ENCODE assay signal across 8 cellular contexts in genomic region chr17:28317965-28318758, GRCh38. TPM values are rescaled to one million over a fixed set of nuclear protein-coding genes. Genes with fewer than 3 reads are reported as not detected.
DNase-seq lines count a peak whose midpoint lies in the region; ATAC-seq and TF ChIP-seq lines count a peak whose summit lies in the region.

No MANE protein-coding gene starts in this region.

- H2AFZ ChIP-seq in OCI-LY3 (ENCODE audit: low read depth, low read length) (0 out of 2 replicates have a peak overlapping the region, but pooled peaks have one; percentile 61), neuron (ENCODE audit: low read depth, low read length) (peak overlapping the region; percentile 53)

- H3K9me3 Mint-ChIP-seq in endothelial cell (ENCODE audit: unreplicated experiment), result peaks cover 6% of the 10 kb centered on the region

- no peaks in the 10 kb centered on the region for H3K36me3 Mint-ChIP-seq in endothelial cell (ENCODE audit: low read depth, unreplicated experiment)

- H3K9ac ChIP-seq in OCI-LY3 (ENCODE audit: low read length), result peak overlapping the region; percentile 97

- H3K79me2 ChIP-seq in OCI-LY3 (ENCODE audit: low read length), result peaks cover 63% of the 10 kb centered on the region

- peak overlapping the region; percentile 71 for H3K27ac ChIP-seq in OCI-LY3 (ENCODE audit: low read length)

- peak overlapping the region; percentile 96 for H3K4me3 Mint-ChIP-seq in endothelial cell (ENCODE audit: unreplicated experiment)

- peak overlapping the region; percentile 55 for H3K27ac Mint-ChIP-seq in endothelial cell (ENCODE audit: unreplicated experiment)

- peaks cover 19% of the 10 kb centered on the region for H4K20me1 ChIP-seq in OCI-LY3 (ENCODE audit: insufficient read depth, low read length)

- peaks cover 11% of the 10 kb centered on the region for H3K27me3 Mint-ChIP-seq in endothelial cell (ENCODE audit: unreplicated experiment)

- H3K4me1 Mint-ChIP-seq in endothelial cell (ENCODE audit: unreplicated experiment), result peaks cover 39% of the 10 kb centered on the region

- peak; percentile 8 for ATAC-seq in GM21737 (IDR thresholded peaks at IDR 0.05; ENCODE audit: unreplicated experiment)

- H3K4me3 ChIP-seq in GM06990 (replicated peaks; ENCODE audit: low read depth, low read length) (peak overlapping the region; percentile 77), OCI-LY3 (ENCODE audit: low read length) (peak overlapping the region; percentile 84), neuron (ENCODE audit: low read length) (peak overlapping the region; percentile 59)

- H3K27me3 ChIP-seq in GM06990 (replicated peaks; ENCODE audit: control insufficient read depth, insufficient read depth, low read length), result no peaks in the 10 kb centered on the region
- no peaks in the 10 kb centered on the region for H3K27me3 ChIP-seq in OCI-LY3 (ENCODE audit: low read depth, low read length)
- no peaks in the 10 kb centered on the region for H3K27me3 ChIP-seq in neuron (ENCODE audit: insufficient read depth, low read length)

- H3K9me3 ChIP-seq in OCI-LY3 (ENCODE audit: insufficient read depth, low read length) (no peaks in the 10 kb centered on the region), neuron (ENCODE audit: low read length) (no peaks in the 10 kb centered on the region)

- H3K4me1 ChIP-seq in OCI-LY3 (ENCODE audit: low read length) (peaks cover 36% of the 10 kb centered on the region), neuron (ENCODE audit: insufficient read depth, low read length) (peaks cover 30% of the 10 kb centered on the region)

- H3K36me3 ChIP-seq in GM06990 (ENCODE audit: control insufficient read depth, insufficient read depth, low read length) (no peaks in the 10 kb centered on the region), OCI-LY3 (replicated peaks; ENCODE audit: low read depth, low read length) (peaks cover 23% of the 10 kb centered on the region), neuron (ENCODE audit: insufficient read depth, low read length) (peaks cover 8% of the 10 kb centered on the region)

- peak overlapping the region; percentile 94 for H3K4me2 ChIP-seq in OCI-LY3 (ENCODE audit: low read length)

- DNase-seq in GM06990 (ENCODE audit: extremely low read depth, insufficient read length), result peak; percentile 49
- DNase-seq in endothelial cell (ENCODE audit: low spot score), result peak; percentile 31
- DNase-seq in Ammon's horn (ENCODE audit: low spot score), result no peak
- no peak for DNase-seq in T-helper 9 cell
- DNase-seq in NCI-H524 treated with DMSO at 0.1 percent for 48 hours (lab: John Stamatoyannopoulos, UW), result no peak

- no peak for TF ChIP-seq CTCF in GM06990 (IDR thresholded peaks at IDR 0.05; ENCODE audit: insufficient read depth, low read length, poor library complexity, severe bottlenecking)
- no peak for TF ChIP-seq CTCF in OCI-LY3 (IDR thresholded peaks at IDR 0.05; ENCODE audit: low read depth, low read length)
- TF ChIP-seq CTCF in endothelial cell (IDR thresholded peaks at IDR 0.05; ENCODE audit: unreplicated experiment), result no peak

RNA-seq across cellular contexts. Expression of gene TMEM97, which starts 0.8 kb away (rescaled TPM):
- 59.4 TPM for total RNA-seq in endothelial cell (ENCODE audit: unreplicated experiment)

RNA-seq across cellular contexts. Expression of gene IFT20, which starts 17.1 kb away (rescaled TPM):
- total RNA-seq in endothelial cell (ENCODE audit: unreplicated experiment), result 47.2 TPM

RNA-seq across cellular contexts. Expression of gene TNFAIP1, which starts 17.4 kb away (rescaled TPM):
- 104 TPM for total RNA-seq in endothelial cell (ENCODE audit: unreplicated experiment)

RNA-seq across cellular contexts. Expression of gene POLDIP2, which starts 39.2 kb away (rescaled TPM):
- 57.2 TPM for total RNA-seq in endothelial cell (ENCODE audit: unreplicated experiment)

RNA-seq across cellular contexts. Expression of gene SEBOX, which starts 46.8 kb away (rescaled TPM):
- total RNA-seq in endothelial cell (ENCODE audit: unreplicated experiment), result not detected

Comparison
In these comparisons a context has a peak if more than half of its experiments do, and no peak if none do; other contexts are left out.
1. DNase-seq: peak in GM06990 (single experiment) and endothelial cell (single experiment); none in Ammon's horn (single experiment), T-helper 9 cell (single experiment) and NCI-H524 treated with DMSO at 0.1 percent for 48 hours (single experiment).
2. Peak in every context shown above with its lines, with median percentiles within 50 percentile points of each other: H3K4me3 ChIP-seq.